In genomic region chr12:4307593-4308333, GRCh38 we compare ENCODE assay signal across 1 cellular context.
TF ChIP-seq lines count a peak whose summit lies in the region.

No MANE protein-coding gene starts in this region.

TF ChIP-seq in WTC11, 78 proteins besides CTCF, POLR2A, EP300 and RAD21 (continued from another document):
- TF ChIP-seq ZNF425 (CRISPR knock-in tag; conservative IDR thresholded peaks at IDR 0.05): no peak
- TF ChIP-seq ZMAT4 (CRISPR knock-in tag; IDR thresholded peaks at IDR 0.05): 0 out of 2 replicates have a peak, but pooled peaks have one; percentile 1
- no peak for TF ChIP-seq KAT7 (CRISPR knock-in tag; IDR thresholded peaks at IDR 0.05; ENCODE audit: borderline replicate concordance)
- TF ChIP-seq NR1H2 (CRISPR knock-in tag; IDR thresholded peaks at IDR 0.05): no peak
- TF ChIP-seq MAX (CRISPR knock-in tag; IDR thresholded peaks at IDR 0.05): peak; percentile 78; the same call in 1 of the 2 replicates
- no peak for TF ChIP-seq FOXP4 (CRISPR knock-in tag; IDR thresholded peaks at IDR 0.05)
- TF ChIP-seq NR3C1 (CRISPR knock-in tag; conservative IDR thresholded peaks at IDR 0.05; ENCODE audit: low read depth): no peak
- TF ChIP-seq MXD4 (CRISPR knock-in tag; IDR thresholded peaks at IDR 0.05; ENCODE audit: borderline replicate concordance): no peak
- TF ChIP-seq NR2C2 (CRISPR knock-in tag; IDR thresholded peaks at IDR 0.05): no peak
- 0 out of 2 replicates have a peak, but pooled peaks have one; percentile 28 for TF ChIP-seq ZNF121 (CRISPR knock-in tag; IDR thresholded peaks at IDR 0.05)
- TF ChIP-seq NFE2L1 (CRISPR knock-in tag; IDR thresholded peaks at IDR 0.05): no peak
- no peak for TF ChIP-seq PRRX2 (CRISPR knock-in tag; IDR thresholded peaks at IDR 0.05)
- 0 out of 2 replicates have a peak, but pooled peaks have one; percentile 26 for TF ChIP-seq FOXP1 (CRISPR knock-in tag; IDR thresholded peaks at IDR 0.05; ENCODE audit: borderline replicate concordance)
- TF ChIP-seq ATF3 (CRISPR knock-in tag; conservative IDR thresholded peaks at IDR 0.05): no peak
- TF ChIP-seq ATF6 (CRISPR knock-in tag; IDR thresholded peaks at IDR 0.05): no peak
